Comparison of ENCODE assay signal across 10 cellular contexts in genomic region chr1:183567584-183567983, GRCh38. TPM values are rescaled to one million over a fixed set of nuclear protein-coding genes. Genes with fewer than 3 reads are reported as not detected.
DNase-seq lines count a peak whose midpoint lies in the region; ATAC-seq and TF ChIP-seq lines count a peak whose summit lies in the region.
"Had no signal": no experiment of that assay in that cellular context is flagged by ENCODE, and none has a peak within 500 bp of the region (broad histone marks: within the 10 kb centered on the region; RNA-seq: fewer than 3 reads in every experiment).

No MANE protein-coding gene starts in this region.

- H3K27me3 Mint-ChIP-seq in activated B cell treated with CpG ODN at 0.5 μM for 24 hours: no peaks in the 10 kb centered on the region
- H3K27me3 Mint-ChIP-seq: activated naive CD4-positive, alpha-beta T cell treated with anti-CD3 and anti-CD28 coated beads, Interleukin-2, amount 50 U/mL, for 24 hours had no signal

- peaks cover 72% of the 10 kb centered on the region for H3K36me3 Mint-ChIP-seq in activated B cell treated with CpG ODN at 0.5 μM for 24 hours (ENCODE audit: low read depth)
- H3K36me3 Mint-ChIP-seq: activated naive CD4-positive, alpha-beta T cell treated with anti-CD3 and anti-CD28 coated beads, Interleukin-2, amount 50 U/mL, for 24 hours had no signal

- ATAC-seq in GM18867 (IDR thresholded peaks at IDR 0.05; ENCODE audit: unreplicated experiment): peak; percentile 56
- ATAC-seq in activated B cell treated with CpG ODN at 0.5 μM for 24 hours (ENCODE audit: low read depth): peak; percentile 76
- ATAC-seq in mucosa of descending colon: peak; percentile 82
- ATAC-seq in HG02840 (IDR thresholded peaks at IDR 0.05; ENCODE audit: low FRiP score, unreplicated experiment): no peak
- no peak for ATAC-seq in HG03097 (IDR thresholded peaks at IDR 0.05; ENCODE audit: low FRiP score, unreplicated experiment)

- peak overlapping the region; percentile 42 for H3K4me3 Mint-ChIP-seq in activated B cell treated with CpG ODN at 0.5 μM for 24 hours
- H3K4me3 Mint-ChIP-seq: activated naive CD4-positive, alpha-beta T cell treated with anti-CD3 and anti-CD28 coated beads, Interleukin-2, amount 50 U/mL, for 24 hours had no signal

- H3K4me1 ChIP-seq in mucosa of descending colon (ENCODE audit: low read depth): peaks cover 3% of the 10 kb centered on the region
- H3K4me1 ChIP-seq: parathyroid adenoma had no signal

- H3K27ac Mint-ChIP-seq in activated B cell treated with CpG ODN at 0.5 μM for 24 hours: peak overlapping the region; percentile 64
- H3K27ac Mint-ChIP-seq: activated naive CD4-positive, alpha-beta T cell treated with anti-CD3 and anti-CD28 coated beads, Interleukin-2, amount 50 U/mL, for 24 hours had no signal

- no peak for TF ChIP-seq CTCF in activated B cell treated with CpG ODN at 0.5 μM for 24 hours (IDR thresholded peaks at IDR 0.05)
- TF ChIP-seq CTCF in mucosa of descending colon (IDR thresholded peaks at IDR 0.05): no peak

- POLR2A ChIA-PET in activated B cell treated with CpG ODN at 0.5 μM for 24 hours (lab: Charles Lee): interaction anchor here (0.8 to 2.6 kb wide), 3 partner anchors 13 to 22 kb away, joined by 3 to 11 read pairs (median 4); partner anchors contain the start of gene NCF2

- H3K36me3 ChIP-seq in mucosa of descending colon (ENCODE audit: low read depth): no peaks in the 10 kb centered on the region

- CTCF ChIA-PET in activated B cell treated with CpG ODN at 0.5 μM for 24 hours (lab: Charles Lee): interaction anchor here (0.9 to 1.2 kb wide), 3 partner anchors 42 to 88 kb away, joined by 3 read pairs; no protein-coding TSS in a partner anchor

- intact Hi-C loops in activated B cell treated with CpG ODN at 0.5 μM for 24 hours (cut with micrococcal nuclease): no loop called here
- intact Hi-C loops in mucosa of descending colon (cut with DNase I, micrococcal nuclease): no loop called here

- peaks cover 24% of the 10 kb centered on the region for H3K4me1 Mint-ChIP-seq in activated B cell treated with CpG ODN at 0.5 μM for 24 hours

- DNase-seq in AG08396 (ENCODE audit: low spot score) (peak; percentile 40), HT-29 (ENCODE audit: low spot score) (peak; percentile 63), activated B cell treated with CpG ODN at 0.5 μM for 24 hours (no peak), mucosa of descending colon (peak; percentile 55 to 78 (median 75)), inferior parietal cortex (ENCODE audit: extremely low spot score) (no peak)

- H3K9me3 Mint-ChIP-seq in activated B cell treated with CpG ODN at 0.5 μM for 24 hours: no peaks in the 10 kb centered on the region
- H3K9me3 Mint-ChIP-seq: activated naive CD4-positive, alpha-beta T cell treated with anti-CD3 and anti-CD28 coated beads, Interleukin-2, amount 50 U/mL, for 24 hours had no signal

- no peaks in the 10 kb centered on the region for H3K9me3 ChIP-seq in mucosa of descending colon

- H3K4me3 ChIP-seq in mucosa of descending colon: no peak overlapping the region

RNA-seq across cellular contexts. Expression of gene NCF2, which starts 22.7 kb away (rescaled TPM):
- total RNA-seq in HT-29 (2014; rRNA removed; shearing (Covaris generic)): 0.34 and 1.6 TPM in 2 replicates
- total RNA-seq in activated B cell treated with CpG ODN at 0.5 μM for 24 hours (101 TPM in 2 replicates), mucosa of descending colon (1 to 10 TPM; 2.0 to 8.9 (median 8.3) TPM)

Comparison
In these comparisons a context has a peak if more than half of its experiments do, and no peak if none do; other contexts are left out.
1. DNase-seq: peak in AG08396 (single experiment), HT-29 (single experiment) and mucosa of descending colon (3 of 3); none in activated B cell treated with CpG ODN at 0.5 μM for 24 hours (single experiment) and inferior parietal cortex (single experiment).
2. ATAC-seq: peak in GM18867 (single experiment), activated B cell treated with CpG ODN at 0.5 μM for 24 hours (single experiment) and mucosa of descending colon (single experiment); none in HG02840 (single experiment) and HG03097 (single experiment).
3. RNA of gene NCF2, which starts 22.7 kb away (total RNA-seq): 101 TPM in activated B cell treated with CpG ODN at 0.5 μM for 24 hours; 2.0 to 8.9 TPM in mucosa of descending colon and 0.34 to 1.6 TPM in HT-29; every median in the first group is over 10 times any median in the second.